ENCODE assay signal across 2 cellular contexts in genomic region chr14:21612324-21612723, GRCh38.
TF ChIP-seq lines count a peak whose summit lies in the region.

No MANE protein-coding gene starts in this region.

TF ChIP-seq in GM23338, 12 proteins besides CTCF, POLR2A, EP300 and RAD21:
- no peak for TF ChIP-seq EZH2 (IDR thresholded peaks at IDR 0.05; ENCODE audit: low read depth, unreplicated experiment)
- no peak for TF ChIP-seq REST (IDR thresholded peaks at IDR 0.05; ENCODE audit: unreplicated experiment)
- TF ChIP-seq ZNF462 (CRISPR knock-in tag; IDR thresholded peaks at IDR 0.05): no peak
- no peak for TF ChIP-seq CREB1 (CRISPR knock-in tag; IDR thresholded peaks at IDR 0.05; ENCODE audit: low read depth)

TF ChIP-seq in SK-N-SH treated with all-trans-retinoic acid at 6 μM for 48 hours, 23 proteins besides CTCF, POLR2A, EP300 and RAD21:
- no peak for TF ChIP-seq SNAI2 (CRISPR knock-in tag; IDR thresholded peaks at IDR 0.05)
- TF ChIP-seq GLIS3 (CRISPR knock-in tag; IDR thresholded peaks at IDR 0.05): no peak
- TF ChIP-seq ISL1 (CRISPR knock-in tag; IDR thresholded peaks at IDR 0.05): no peak
- no peak for TF ChIP-seq PPARA (CRISPR knock-in tag; IDR thresholded peaks at IDR 0.05; ENCODE audit: borderline replicate concordance)
- no peak for TF ChIP-seq OSR1 (CRISPR knock-in tag; IDR thresholded peaks at IDR 0.05)
- no peak for TF ChIP-seq CSRNP3 (CRISPR knock-in tag; IDR thresholded peaks at IDR 0.05)
- no peak for TF ChIP-seq TSHZ2 (CRISPR knock-in tag; IDR thresholded peaks at IDR 0.05)
- TF ChIP-seq TOX (CRISPR knock-in tag; IDR thresholded peaks at IDR 0.05; ENCODE audit: borderline replicate concordance): no peak
- no peak for TF ChIP-seq ZFP3 (CRISPR knock-in tag; IDR thresholded peaks at IDR 0.05)
- TF ChIP-seq ESRRG (CRISPR knock-in tag; IDR thresholded peaks at IDR 0.05): no peak
- TF ChIP-seq TCF4 (CRISPR knock-in tag; IDR thresholded peaks at IDR 0.05; ENCODE audit: borderline replicate concordance): no peak
- TF ChIP-seq ZFP30 (CRISPR knock-in tag; IDR thresholded peaks at IDR 0.05): no peak
- TF ChIP-seq ARNTL (CRISPR knock-in tag; IDR thresholded peaks at IDR 0.05; ENCODE audit: borderline replicate concordance, low read depth): no peak
- TF ChIP-seq CSDC2 (CRISPR knock-in tag; IDR thresholded peaks at IDR 0.05): no peak
- TF ChIP-seq PATZ1 (CRISPR knock-in tag; IDR thresholded peaks at IDR 0.05; ENCODE audit: borderline replicate concordance): no peak
- no peak for TF ChIP-seq ZNF8 (CRISPR knock-in tag; IDR thresholded peaks at IDR 0.05)
